In the genomic region with DNA sequence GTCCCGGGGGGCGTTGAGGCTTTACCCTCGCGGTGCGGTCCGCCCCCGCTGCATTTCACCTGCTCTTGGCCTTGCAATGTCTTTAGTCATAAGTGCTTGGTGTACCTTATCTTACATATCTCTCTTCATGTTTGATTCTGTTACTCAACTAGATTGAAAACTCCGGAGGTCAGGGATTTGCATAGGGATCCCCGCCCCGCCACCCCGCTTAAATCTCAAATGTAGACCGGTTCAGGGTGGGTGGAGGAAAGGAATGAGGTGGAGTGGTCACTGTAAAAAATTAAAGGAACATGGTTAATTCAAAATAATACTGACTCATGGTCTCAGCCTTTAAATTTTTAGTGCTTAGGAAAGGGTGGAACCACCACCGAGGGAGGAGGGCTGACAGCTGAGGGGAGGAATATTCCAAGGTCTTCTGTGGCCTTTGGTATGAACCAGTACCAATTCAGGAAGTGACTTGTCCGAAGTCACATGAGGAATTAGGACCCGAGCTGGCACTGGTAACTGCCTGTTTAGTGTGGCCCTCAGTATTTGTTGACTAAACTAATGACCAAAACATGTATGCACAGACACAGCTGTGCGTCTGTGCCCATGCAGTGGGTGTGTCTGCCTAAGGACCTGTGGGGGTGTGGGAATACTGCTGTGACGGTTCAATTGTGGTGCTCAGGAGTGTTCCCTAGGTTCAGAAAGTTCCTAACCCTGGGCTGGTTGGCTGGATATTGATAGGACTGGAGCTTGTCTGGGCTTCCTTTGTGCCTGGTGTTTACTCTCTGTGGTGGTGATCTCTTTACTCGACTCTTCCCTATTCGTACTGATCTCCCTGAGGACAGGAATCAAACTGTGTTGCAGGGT, we compare ENCODE assay signal across 7 cellular contexts.
DNase-seq lines count a peak whose midpoint lies in the region; ATAC-seq and TF ChIP-seq lines count a peak whose summit lies in the region.

No MANE protein-coding gene starts in this region.

- no peak for TF ChIP-seq CTCF in LNCaP clone FGC (IDR thresholded peaks at IDR 0.05; ENCODE audit: control insufficient read depth, extremely low read depth, insufficient read depth)

- no peaks in the 10 kb centered on the region for H3K27me3 ChIP-seq in muscle layer of duodenum (ENCODE audit: low read depth, low read length)

- H3K4me1 ChIP-seq in muscle layer of duodenum (ENCODE audit: control insufficient read depth in 1 of 2, insufficient read depth in 2 of 2, low read length in 2 of 2) = peaks cover 13 to 18% of the 10 kb centered on the region in 2 donors

- peak; percentile 13 for DNase-seq in GOT3 (lab: John Stamatoyannopoulos, UW)
- DNase-seq in LNCaP clone FGC (ENCODE audit: low read depth) = no peak
- peak; percentile 39 for DNase-seq in epithelial cell of prostate (ENCODE audit: low read depth, low spot score)
- peak in 10 of 49 donors; percentile 2 to 43 (median 10) for DNase-seq in substantia nigra (lab: John Stamatoyannopoulos, UW)

- peaks cover 0 to 5% of the 10 kb centered on the region in 2 donors for H3K36me3 ChIP-seq in muscle layer of duodenum (ENCODE audit: control insufficient read depth in 1 of 2, insufficient read depth in 2 of 2, low read length in 2 of 2)

- H3K27ac ChIP-seq in epithelial cell of prostate (peak overlapping the region; percentile 92), muscle layer of duodenum (ENCODE audit: low read length) (peak overlapping the region; percentile 97), substantia nigra (ENCODE audit: low read depth, low read length, poor library complexity, severe bottlenecking) (peak overlapping the region; percentile 90)

- ATAC-seq in GM18498 (IDR thresholded peaks at IDR 0.05; ENCODE audit: unreplicated experiment) = peak; percentile 46
- peak; percentile 47 to 54 for ATAC-seq in activated CD4-positive, CD25-positive, alpha-beta regulatory T cell treated with anti-CD3 and anti-CD28 coated beads, Interleukin-2, amount 50 U/mL, for 24 hours

- no peaks in the 10 kb centered on the region for H3K9me3 ChIP-seq in muscle layer of duodenum (ENCODE audit: control insufficient read depth in 1 of 2, low read length in 2 of 2)

- peak overlapping the region; percentile 93 for H3K4me3 ChIP-seq in LNCaP clone FGC (ENCODE audit: low read depth, low read length)
- H3K4me3 ChIP-seq in muscle layer of duodenum (ENCODE audit: low read depth in 1 of 2, low read length in 2 of 2) = peak overlapping the region; percentile 86 to 96
